8 cellular contexts compared by ENCODE assay signal in the genomic region with DNA sequence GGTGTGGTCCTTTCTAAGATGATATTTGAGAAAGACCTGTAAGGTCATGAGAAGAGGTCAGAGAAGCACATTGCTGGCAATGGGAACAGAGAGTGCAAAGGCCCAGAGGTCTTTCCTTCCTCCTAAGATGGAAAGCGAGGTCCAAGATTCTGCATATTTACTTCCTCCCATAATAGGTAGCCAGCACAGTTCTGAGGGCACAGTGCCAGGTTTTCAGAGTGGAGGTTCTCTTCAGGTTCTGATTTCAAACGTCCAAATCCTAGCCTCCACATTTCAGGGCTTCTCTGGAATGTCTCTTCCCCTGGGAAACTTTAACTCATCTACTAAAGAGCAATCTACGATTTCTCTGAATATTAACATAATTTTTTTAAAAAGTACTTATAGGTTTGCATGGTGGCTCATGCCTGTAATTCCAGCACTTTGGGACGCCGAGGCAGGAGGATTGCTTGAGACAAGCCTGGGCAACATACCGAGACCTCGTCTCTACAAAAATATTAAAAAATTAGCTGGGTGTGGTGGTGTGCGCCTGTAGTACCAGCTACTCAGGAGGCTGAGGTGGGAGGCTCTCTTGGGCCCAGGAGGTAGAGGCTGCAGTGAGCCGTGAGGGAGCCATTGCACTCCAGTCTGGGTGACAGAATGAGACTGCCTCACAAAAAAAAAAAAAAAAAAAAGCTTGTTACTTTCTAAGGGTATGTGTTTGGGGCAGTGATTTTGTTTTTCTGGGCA. TPM values are rescaled to one million over a fixed set of nuclear protein-coding genes. Genes with fewer than 3 reads are reported as not detected.
DNase-seq lines count a peak whose midpoint lies in the region; ATAC-seq and TF ChIP-seq lines count a peak whose summit lies in the region.

No MANE protein-coding gene starts in this region.

- H3K27ac ChIP-seq in adrenal gland = peak overlapping the region in 1 of 5 donors; percentile 87

- H3K27me3 ChIP-seq in adrenal gland = no peaks in the 10 kb centered on the region

- H3K9me3 Mint-ChIP-seq in stimulated activated naive CD8-positive, alpha-beta T cell treated with anti-CD3 and anti-CD28 coated beads, Interleukin-15, Interleukin-2, amounts not matched to agents 100 ng/mL and 50 ng/mL, for 24 hours = no peaks in the 10 kb centered on the region
- no peaks in the 10 kb centered on the region for H3K9me3 Mint-ChIP-seq in memory B cell

- no peak for ATAC-seq in stimulated activated naive CD8-positive, alpha-beta T cell treated with anti-CD3 and anti-CD28 coated beads, Interleukin-15, Interleukin-2, amounts not matched to agents 100 U/mL and 50 U/mL, for 24 hours
- no peak for ATAC-seq in memory B cell (ENCODE audit: low read depth)

- H3K4me1 ChIP-seq in adrenal gland (replicated peaks in 1 of 2) = peaks cover 15 to 32% of the 10 kb centered on the region in 2 donors

- H3K27ac Mint-ChIP-seq in stimulated activated naive CD8-positive, alpha-beta T cell treated with anti-CD3 and anti-CD28 coated beads, Interleukin-15, Interleukin-2, amounts not matched to agents 100 ng/mL and 50 ng/mL, for 24 hours = peak overlapping the region; percentile 88
- H3K27ac Mint-ChIP-seq in memory B cell = peak overlapping the region; percentile 91

- DNase-seq in stimulated activated naive CD8-positive, alpha-beta T cell treated with anti-CD3 and anti-CD28 coated beads, Interleukin-15, Interleukin-2, amounts not matched to agents 100 U/mL and 50 U/mL, for 24 hours = no peak
- DNase-seq in adrenal gland (peak in 4 of 7 donors; percentile 10 to 66 (median 38)), memory B cell (ENCODE audit: low spot score in 2 of 2) (no peak), amniotic stem cell (lab: John Stamatoyannopoulos, UW) (no peak), NCI-H510A (lab: John Stamatoyannopoulos, UW) (no peak), NCI-H2029 (lab: John Stamatoyannopoulos, UW) (no peak), posterior cingulate gyrus (no peak)

- peak overlapping the region; percentile 95 for H3K4me3 Mint-ChIP-seq in stimulated activated naive CD8-positive, alpha-beta T cell treated with anti-CD3 and anti-CD28 coated beads, Interleukin-15, Interleukin-2, amounts not matched to agents 100 ng/mL and 50 ng/mL, for 24 hours
- peak overlapping the region; percentile 93 for H3K4me3 Mint-ChIP-seq in memory B cell

- no peaks in the 10 kb centered on the region for H3K27me3 Mint-ChIP-seq in stimulated activated naive CD8-positive, alpha-beta T cell treated with anti-CD3 and anti-CD28 coated beads, Interleukin-15, Interleukin-2, amounts not matched to agents 100 ng/mL and 50 ng/mL, for 24 hours
- H3K27me3 Mint-ChIP-seq in memory B cell = no peaks in the 10 kb centered on the region

- intact Hi-C loops in adrenal gland (cut with DNase I) (no loop called here), posterior cingulate gyrus (cut with DNase I) (no loop called here)

- H3K4me1 Mint-ChIP-seq in stimulated activated naive CD8-positive, alpha-beta T cell treated with anti-CD3 and anti-CD28 coated beads, Interleukin-15, Interleukin-2, amounts not matched to agents 100 ng/mL and 50 ng/mL, for 24 hours (ENCODE audit: low read depth) = peaks cover 34% of the 10 kb centered on the region
- H3K4me1 Mint-ChIP-seq in memory B cell = peaks cover 17% of the 10 kb centered on the region

- 86 to 89% (median 87%) methylated on average over 9 of the region's 9 CpGs for WGBS in adrenal gland, 4 donors

- no peaks in the 10 kb centered on the region for H3K9me3 ChIP-seq in adrenal gland (replicated peaks in 1 of 3)

- peak overlapping the region in 1 of 4 donors; percentile 74 for H3K4me3 ChIP-seq in adrenal gland

- no peak for TF ChIP-seq CTCF in adrenal gland (IDR thresholded peaks at IDR 0.05)

- no peak for TF ChIP-seq POLR2A in adrenal gland (IDR thresholded peaks at IDR 0.05)

- H3K36me3 ChIP-seq in adrenal gland (replicated peaks in 1 of 2) = no peaks in the 10 kb centered on the region

- H3K36me3 Mint-ChIP-seq in stimulated activated naive CD8-positive, alpha-beta T cell treated with anti-CD3 and anti-CD28 coated beads, Interleukin-15, Interleukin-2, amounts not matched to agents 100 ng/mL and 50 ng/mL, for 24 hours (ENCODE audit: low read depth) = peaks cover 31% of the 10 kb centered on the region
- peaks cover 5% of the 10 kb centered on the region for H3K36me3 Mint-ChIP-seq in memory B cell

RNA-seq across cellular contexts. Expression of gene MRPL42, which starts 0.5 kb away (rescaled TPM):
- total RNA-seq in adrenal gland = 100 to 1,000 TPM in 2 of 8 donors, 10 to 100 TPM in 6; 44.4 to 113 (median 81.9) TPM
- polyA plus RNA-seq in adrenal gland = 100 to 1,000 TPM in 1 of 3 donors, 10 to 100 TPM in 2; 21.9 to 106 (median 29.0) TPM

RNA-seq across cellular contexts. Expression of gene UBE2N, which starts 25.0 kb away (rescaled TPM):
- total RNA-seq in adrenal gland = 100 to 1,000 TPM in 1 of 8 donors, 10 to 100 TPM in 7; 22.1 to 103 (median 68.5) TPM
- polyA plus RNA-seq in adrenal gland = 100 to 1,000 TPM in 1 of 3 donors, 10 to 100 TPM in 2; 36.4 to 186 (median 53.1) TPM

Comparison
In these comparisons a context has a peak if more than half of its experiments do, and no peak if none do; other contexts are left out.
1. DNase-seq: peak in adrenal gland (4 of 7); none in stimulated activated naive CD8-positive, alpha-beta T cell treated with anti-CD3 and anti-CD28 coated beads, Interleukin-15, Interleukin-2, amounts not matched to agents 100 U/mL and 50 U/mL, for 24 hours (single experiment), memory B cell (0 of 2), amniotic stem cell (single experiment), NCI-H510A (single experiment), NCI-H2029 (single experiment) and posterior cingulate gyrus (0 of 10).